Comparison of ENCODE assay signal across 8 cellular contexts in genomic region chr10:13100349-13101294, GRCh38. TPM values are rescaled to one million over a fixed set of nuclear protein-coding genes. Genes with fewer than 3 reads are reported as not detected.
A peak's percentile ranks its signal among the peaks of the same experiment; 100 is the strongest.
DNase-seq lines count a peak whose midpoint lies in the region; ATAC-seq lines count a peak whose summit lies in the region.

No MANE protein-coding gene starts in this region.

- ATAC-seq in GM18870 (IDR thresholded peaks at IDR 0.05; ENCODE audit: unreplicated experiment) (peak; percentile 18), HG03095 (IDR thresholded peaks at IDR 0.05; ENCODE audit: unreplicated experiment) (peak; percentile 27), left colon (peak; percentile 50)

- intact Hi-C loops in left colon (cut with DNase I, micrococcal nuclease): no loop called here

- DNase-seq in Ammon's horn (ENCODE audit: low spot score): peak; percentile 43
- peak; percentile 21 for DNase-seq in SW480 (ENCODE audit: low spot score)
- DNase-seq in cerebellar cortex (ENCODE audit: low spot score): peak; percentile 61
- DNase-seq in left colon: peak in 1 of 2 donors; percentile 44
- peak; percentile 3 for DNase-seq in stimulated activated CD8-positive, alpha-beta memory T cell treated with anti-CD3 and anti-CD28 coated beads, Interleukin-12 subunit alpha, Interleukin-12 subunit beta, amount 100 ng/mL, for 1 hour (ENCODE audit: low read depth)
- DNase-seq in T1000 (lab: John Stamatoyannopoulos, UW): no peak

RNA-seq across cellular contexts. Expression of gene OPTN, which starts 0.7 kb away (rescaled TPM):
- 100 to 1,000 TPM in 1 of 2 donors, 10 to 100 TPM in 1; 93.2 to 122 TPM for total RNA-seq in left colon
